ENCODE assay signal across 23 cellular contexts in the genomic region with DNA sequence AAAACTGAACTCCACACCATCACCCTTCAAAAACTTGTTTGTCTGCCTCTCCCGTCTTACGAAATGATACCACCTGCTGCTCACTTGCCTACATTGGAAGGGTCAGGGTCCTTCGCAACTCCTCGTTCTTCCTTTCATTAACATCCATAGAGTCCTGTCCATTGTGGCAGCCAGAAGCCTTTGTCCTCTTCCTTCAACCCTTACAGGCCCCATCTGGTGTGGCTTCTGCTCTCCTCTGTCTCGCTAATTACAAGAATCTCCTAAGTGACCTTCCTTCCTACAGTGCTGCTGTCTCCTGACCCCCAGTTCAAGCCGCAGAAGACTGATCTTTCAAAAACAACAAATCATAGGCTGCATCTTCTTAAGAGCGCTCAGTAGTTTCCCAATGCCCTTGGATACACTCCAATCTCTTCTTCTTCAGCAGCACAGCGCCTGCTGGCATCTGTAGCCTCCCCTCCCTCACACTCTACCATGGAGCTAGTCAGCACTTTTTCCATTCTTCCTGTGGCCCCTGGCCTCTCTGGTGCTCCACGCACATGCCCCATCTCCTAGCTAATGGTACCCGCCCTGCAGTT.
A peak's percentile ranks its signal among the peaks of the same experiment; 100 is the strongest.
DNase-seq lines count a peak whose midpoint lies in the region; ATAC-seq, FAIRE-seq and TF ChIP-seq lines count a peak whose summit lies in the region.
"Had no signal": no experiment of that assay in that cellular context is flagged by ENCODE, and none has a peak within 500 bp of the region (broad histone marks: within the 10 kb centered on the region; RNA-seq: fewer than 3 reads in every experiment).

No MANE protein-coding gene starts in this region.

- no peaks in the 10 kb centered on the region for H3K27me3 ChIP-seq in GM23338 (ENCODE audit: insufficient read depth)
- H3K27me3 ChIP-seq in bronchial epithelial cell (ENCODE audit: control insufficient read depth, insufficient read depth, low read length) = no peaks in the 10 kb centered on the region
- H3K27me3 ChIP-seq in SK-N-SH (ENCODE audit: insufficient read depth) = no peaks in the 10 kb centered on the region

- no peaks in the 10 kb centered on the region for H3K9me3 ChIP-seq in SK-N-SH

- no peak for TF ChIP-seq RAD21 in SK-N-SH (IDR thresholded peaks at IDR 0.05; ENCODE audit: low read length)

- no peak overlapping the region for H3K9ac ChIP-seq in SK-N-SH

- peaks cover 43% of the 10 kb centered on the region for H3K4me1 Mint-ChIP-seq in GM23338
- H3K4me1 Mint-ChIP-seq in T-cell = no peaks in the 10 kb centered on the region
- H3K4me1 Mint-ChIP-seq: CD8-positive, alpha-beta memory T cell had no signal

- H3K9me2 ChIP-seq in GM23338 (ENCODE audit: insufficient read depth) = 0 out of 2 replicates have a peak, but pooled peaks cover 3% of the 10 kb centered on the region
- H3K9me2 ChIP-seq in SK-N-SH = no peaks in the 10 kb centered on the region

- no peak overlapping the region for H2AFZ ChIP-seq in GM23338
- H2AFZ ChIP-seq in SK-N-SH (ENCODE audit: low read depth) = no peak overlapping the region

- H3K27me3 Mint-ChIP-seq in GM23338 (ENCODE audit: insufficient read depth, low read depth, poor library complexity) = peaks cover 9% of the 10 kb centered on the region
- H3K27me3 Mint-ChIP-seq in T-cell = no peaks in the 10 kb centered on the region
- H3K27me3 Mint-ChIP-seq: CD8-positive, alpha-beta memory T cell had no signal

- 91% methylated on average over 10 of the region's 10 CpGs for WGBS in SK-N-SH (ENCODE audit: low lambda C conversion rate)

- H4K20me1 ChIP-seq in GM23338 (replicated peaks; ENCODE audit: insufficient read depth) (no peaks in the 10 kb centered on the region), SK-N-SH (ENCODE audit: insufficient read depth) (peaks cover 8% of the 10 kb centered on the region; the same call in 1 of the 2 replicates)

- H3K36me3 Mint-ChIP-seq in GM23338 (ENCODE audit: low read depth) = no peaks in the 10 kb centered on the region
- no peaks in the 10 kb centered on the region for H3K36me3 Mint-ChIP-seq in T-cell
- H3K36me3 Mint-ChIP-seq: CD8-positive, alpha-beta memory T cell had no signal

- ATAC-seq in GM23338 (peak; percentile 69), T-cell (replicated peaks in 1 of 4) (no peak), GM21515 (IDR thresholded peaks at IDR 0.05; ENCODE audit: unreplicated experiment) (no peak)
- ATAC-seq: HepG2, SK-N-SH treated with all-trans-retinoic acid at 6 μM for 48 hours had no signal

- POLR2A ChIA-PET in T-cell (lab: Charles Lee) = no interaction called here
- POLR2A ChIA-PET in SK-N-SH (lab: Yijun Ruan, JAX) = no interaction called here

- H3K4me1 ChIP-seq in GM23338 (ENCODE audit: insufficient read depth) (peaks cover 40% of the 10 kb centered on the region), SK-N-SH (ENCODE audit: control insufficient read depth in 1 of 2, insufficient read depth in 2 of 2, low read depth in 1 of 2, low read length in 1 of 2) (peaks cover 7 to 18% of the 10 kb centered on the region in 2 experiments)

- CTCF ChIA-PET in T-cell (lab: Charles Lee) (no interaction called here), SK-N-SH (lab: Yijun Ruan, JAX) (interaction anchor here (1.2 to 1.9 kb wide), 2 partner anchors 45 to 323 kb away, joined by 3 to 4 read pairs; no protein-coding TSS in a partner anchor)

- H3K79me2 ChIP-seq in GM23338 (replicated peaks; ENCODE audit: insufficient read depth) = peaks cover 16% of the 10 kb centered on the region
- H3K79me2 ChIP-seq in SK-N-SH (ENCODE audit: insufficient read depth) = peaks cover 83% of the 10 kb centered on the region

- TF ChIP-seq CTCF in GM23338 (conservative IDR thresholded peaks at IDR 0.05; ENCODE audit: low read depth in 2 of 2) = no peak
- no peak for TF ChIP-seq CTCF in bronchial epithelial cell (IDR thresholded peaks at IDR 0.05; ENCODE audit: insufficient read depth, low read length, severe bottlenecking)
- no peak for TF ChIP-seq CTCF in SK-N-SH (IDR thresholded peaks at IDR 0.05)

- H3K36me3 ChIP-seq in GM23338 (ENCODE audit: insufficient read depth) (no peaks in the 10 kb centered on the region), bronchial epithelial cell (ENCODE audit: control insufficient read depth, insufficient read depth, low read length) (no peaks in the 10 kb centered on the region), SK-N-SH (replicated peaks in 1 of 2; ENCODE audit: control insufficient read depth in 1 of 2, insufficient read depth in 2 of 2, low read length in 1 of 2) (peaks cover 0 to 4% of the 10 kb centered on the region in 2 experiments)

- DNase-seq in GM23338 (ENCODE audit: low spot score) (peak; percentile 23), NCI-H2227 treated with DMSO at 0.1 percent for 48 hours (lab: John Stamatoyannopoulos, UW) (peak; percentile 60), bronchial epithelial cell (ENCODE audit: low read depth) (no peak), iris pigment epithelial cell (ENCODE audit: low read depth) (peak; percentile 40), T-cell (no peak), NCI-H1436 treated with DMSO at 0.1 percent for 48 hours (lab: John Stamatoyannopoulos, UW) (no peak), SK-N-SH (no peak)
- DNase-seq: CD8-positive, alpha-beta memory T cell; GOT3; KBM-7; NCI-H1092 treated with DMSO at 0.1 percent for 48 hours; NCI-H2029 treated with DMSO at 0.1 percent for 48 hours; NCI-H774; NK-92 treated with Interleukin-12 subunit alpha and Interleukin-12 subunit beta, amount 100 ng/mL, for 24 hours; SHP77 treated with DMSO at 0.1 percent for 48 hours had no signal

- TF ChIP-seq EP300 in SK-N-SH (IDR thresholded peaks at IDR 0.05; ENCODE audit: borderline replicate concordance in 1 of 2, low read depth in 1 of 2, low read length in 1 of 2) = no peak

- no peak overlapping the region for H3K4me3 ChIP-seq in GM23338
- H3K4me3 ChIP-seq in bronchial epithelial cell (ENCODE audit: low read depth, low read length) = no peak overlapping the region
- H3K4me3 ChIP-seq in SK-N-SH (ENCODE audit: low read depth in 2 of 2, low read length in 1 of 2) = no peak overlapping the region

- H3K9me3 Mint-ChIP-seq in GM23338 (no peaks in the 10 kb centered on the region), T-cell (peaks cover 2 to 10% (median 9%) of the 10 kb centered on the region in 3 donors)

- H3K4me2 ChIP-seq in GM23338 (no peak overlapping the region), SK-N-SH (no peak overlapping the region)

- H3K4me3 Mint-ChIP-seq in GM23338 (no peak overlapping the region), T-cell (no peak overlapping the region)
- H3K4me3 Mint-ChIP-seq: CD8-positive, alpha-beta memory T cell had no signal

- H3F3A ChIP-seq in GM23338 (replicated peaks; ENCODE audit: low read depth) (no peaks in the 10 kb centered on the region), SK-N-SH (replicated peaks; ENCODE audit: insufficient read depth) (peaks cover 31% of the 10 kb centered on the region)

- H3K27ac ChIP-seq in GM23338 (ENCODE audit: low read depth) = peak overlapping the region; percentile 45; the same call in 1 of the 2 replicates
- no peak overlapping the region for H3K27ac ChIP-seq in SK-N-SH (ENCODE audit: low read depth in 2 of 2, low read length in 1 of 2)
- H3K27ac ChIP-seq: C4-2B, HL-60, RWPE1 had no signal

- H3K27ac Mint-ChIP-seq in GM23338 = peak overlapping the region; percentile 51
- no peak overlapping the region for H3K27ac Mint-ChIP-seq in T-cell
- H3K27ac Mint-ChIP-seq: CD8-positive, alpha-beta memory T cell had no signal

- FAIRE-seq in bronchial epithelial cell (lab: Jason Lieb, UNC) = peak; percentile 28
- FAIRE-seq: GM12892, GM18507, HepG2 had no signal

TF ChIP-seq in SK-N-SH, 30 proteins besides CTCF, POLR2A, EP300 and RAD21:
- TF ChIP-seq ELF1 (IDR thresholded peaks at IDR 0.05) = no peak
- TF ChIP-seq JUND (IDR thresholded peaks at IDR 0.05) = no peak
- TF ChIP-seq MXI1 (IDR thresholded peaks at IDR 0.05; ENCODE audit: low read depth, low read length) = no peak
- TF ChIP-seq RXRA (IDR thresholded peaks at IDR 0.05; ENCODE audit: borderline replicate concordance, low read depth) = no peak
- TF ChIP-seq YY1 (IDR thresholded peaks at IDR 0.05; ENCODE audit: low read depth) = no peak
- TF ChIP-seq FOXM1 (IDR thresholded peaks at IDR 0.05; ENCODE audit: low read depth) = no peak
- TF ChIP-seq RCOR1 (IDR thresholded peaks at IDR 0.05; ENCODE audit: low read length) = no peak

Comparison
In these comparisons a context has a peak if more than half of its experiments do, and no peak if none do; other contexts are left out.
1. DNase-seq: peak in GM23338 (single experiment), NCI-H2227 treated with DMSO at 0.1 percent for 48 hours (single experiment) and iris pigment epithelial cell (single experiment); none in bronchial epithelial cell (single experiment), T-cell (0 of 34), NCI-H1436 treated with DMSO at 0.1 percent for 48 hours (single experiment) and SK-N-SH (single experiment).